ENCODE assay signal across 20 cellular contexts in the genomic region with DNA sequence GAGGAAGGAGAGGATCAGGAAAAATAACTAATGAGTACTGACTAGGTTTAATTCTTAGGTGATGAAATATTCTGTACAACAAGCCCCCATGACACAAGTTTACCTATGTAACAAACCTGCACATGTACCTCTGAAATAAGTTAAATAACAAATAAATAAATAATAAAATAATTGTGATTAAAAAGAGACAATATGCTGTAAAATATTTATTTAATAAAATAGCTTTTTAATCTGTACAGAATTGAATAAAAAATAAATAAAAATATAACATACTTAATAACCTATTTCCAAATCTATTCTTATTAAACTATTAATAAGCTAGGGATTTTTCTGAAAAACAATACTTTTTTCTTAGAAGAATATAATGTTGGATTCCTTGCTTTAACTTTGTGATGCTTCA.
DNase-seq lines count a peak whose midpoint lies in the region; ATAC-seq, FAIRE-seq and TF ChIP-seq lines count a peak whose summit lies in the region.
"Had no signal": no experiment of that assay in that cellular context is flagged by ENCODE, and none has a peak within 500 bp of the region (broad histone marks: within the 10 kb centered on the region; RNA-seq: fewer than 3 reads in every experiment).

No MANE protein-coding gene starts in this region.

- intact Hi-C loops in mucosa of descending colon (cut with DNase I, micrococcal nuclease), result no loop called here

- TF ChIP-seq CTCF in WTC11 (IDR thresholded peaks at IDR 0.05) (no peak), nephron (IDR thresholded peaks at IDR 0.05; ENCODE audit: unreplicated experiment in 3 of 3) (no peak), mucosa of descending colon (IDR thresholded peaks at IDR 0.05) (no peak)

- H3K27ac Mint-ChIP-seq in WTC11 (no peak overlapping the region), nephron (peak overlapping the region; percentile 31 to 64 (median 49))
- H3K27ac Mint-ChIP-seq: B cell; CD4-positive, CD25-positive, alpha-beta regulatory T cell; CD8-positive, alpha-beta T cell had no signal

- H3K36me3 Mint-ChIP-seq in WTC11 (peaks cover 68% of the 10 kb centered on the region), nephron (ENCODE audit: low read depth) (no peaks in the 10 kb centered on the region)
- H3K36me3 Mint-ChIP-seq: CD4-positive, CD25-positive, alpha-beta regulatory T cell; CD8-positive, alpha-beta T cell had no signal

- H3K4me1 ChIP-seq in mucosa of descending colon (ENCODE audit: low read depth), result no peaks in the 10 kb centered on the region
- H3K4me1 ChIP-seq: BLaER1, Caco-2 had no signal

- DNase-seq in WTC11 (ENCODE audit: low spot score) (no peak), HuH-7.5 (ENCODE audit: low spot score) (no peak), mucosa of descending colon (no peak), middle frontal gyrus (ENCODE audit: extremely low spot score, low spot score) (no peak)
- DNase-seq: Caco-2; CD4-positive, CD25-positive, alpha-beta regulatory T cell; CD8-positive, alpha-beta T cell; DMS79; EL; GF-D8; GM23248; H7; HCEC 1CT had no signal

- H3K9me3 Mint-ChIP-seq in WTC11 (peaks cover 90% of the 10 kb centered on the region), nephron (no peaks in the 10 kb centered on the region)

- CTCF ChIA-PET in WTC11 (lab: Charles Lee), result no interaction called here

- peaks cover 7% of the 10 kb centered on the region for H3K27me3 Mint-ChIP-seq in WTC11 (ENCODE audit: low read depth)
- no peaks in the 10 kb centered on the region for H3K27me3 Mint-ChIP-seq in nephron (ENCODE audit: low read depth)
- H3K27me3 Mint-ChIP-seq: B cell; CD4-positive, CD25-positive, alpha-beta regulatory T cell had no signal

- ATAC-seq in WTC11 (no peak), mucosa of descending colon (no peak)
- ATAC-seq: CD8-positive, alpha-beta T cell had no signal

- H3K4me3 ChIP-seq in mucosa of descending colon, result no peak overlapping the region
- H3K4me3 ChIP-seq: BLaER1, GM23248 had no signal

- peak; percentile 62 for FAIRE-seq in islet of Langerhans (lab: Jason Lieb, UNC)
- FAIRE-seq: GM12891, GM18507, H1 had no signal

- H3K9me3 ChIP-seq in mucosa of descending colon, result no peaks in the 10 kb centered on the region
- H3K9me3 ChIP-seq: BLaER1, Caco-2 had no signal

- H3K4me3 Mint-ChIP-seq in WTC11, result no peak overlapping the region
- no peak overlapping the region for H3K4me3 Mint-ChIP-seq in nephron
- H3K4me3 Mint-ChIP-seq: B cell; CD4-positive, CD25-positive, alpha-beta regulatory T cell; CD8-positive, alpha-beta T cell had no signal

- POLR2A ChIA-PET in WTC11 (lab: Charles Lee), result no interaction called here

- H3K36me3 ChIP-seq in mucosa of descending colon (ENCODE audit: low read depth), result no peaks in the 10 kb centered on the region
- H3K36me3 ChIP-seq: BLaER1 had no signal

- H3K4me1 Mint-ChIP-seq in WTC11, result no peaks in the 10 kb centered on the region
- H3K4me1 Mint-ChIP-seq in nephron, result peaks cover 35% of the 10 kb centered on the region
- H3K4me1 Mint-ChIP-seq: CD4-positive, CD25-positive, alpha-beta regulatory T cell had no signal

TF ChIP-seq in WTC11, 78 proteins besides CTCF, POLR2A, EP300 and RAD21:
- no peak for TF ChIP-seq FOXJ3 (CRISPR knock-in tag; IDR thresholded peaks at IDR 0.05; ENCODE audit: borderline replicate concordance)
- TF ChIP-seq, protein P1, sequence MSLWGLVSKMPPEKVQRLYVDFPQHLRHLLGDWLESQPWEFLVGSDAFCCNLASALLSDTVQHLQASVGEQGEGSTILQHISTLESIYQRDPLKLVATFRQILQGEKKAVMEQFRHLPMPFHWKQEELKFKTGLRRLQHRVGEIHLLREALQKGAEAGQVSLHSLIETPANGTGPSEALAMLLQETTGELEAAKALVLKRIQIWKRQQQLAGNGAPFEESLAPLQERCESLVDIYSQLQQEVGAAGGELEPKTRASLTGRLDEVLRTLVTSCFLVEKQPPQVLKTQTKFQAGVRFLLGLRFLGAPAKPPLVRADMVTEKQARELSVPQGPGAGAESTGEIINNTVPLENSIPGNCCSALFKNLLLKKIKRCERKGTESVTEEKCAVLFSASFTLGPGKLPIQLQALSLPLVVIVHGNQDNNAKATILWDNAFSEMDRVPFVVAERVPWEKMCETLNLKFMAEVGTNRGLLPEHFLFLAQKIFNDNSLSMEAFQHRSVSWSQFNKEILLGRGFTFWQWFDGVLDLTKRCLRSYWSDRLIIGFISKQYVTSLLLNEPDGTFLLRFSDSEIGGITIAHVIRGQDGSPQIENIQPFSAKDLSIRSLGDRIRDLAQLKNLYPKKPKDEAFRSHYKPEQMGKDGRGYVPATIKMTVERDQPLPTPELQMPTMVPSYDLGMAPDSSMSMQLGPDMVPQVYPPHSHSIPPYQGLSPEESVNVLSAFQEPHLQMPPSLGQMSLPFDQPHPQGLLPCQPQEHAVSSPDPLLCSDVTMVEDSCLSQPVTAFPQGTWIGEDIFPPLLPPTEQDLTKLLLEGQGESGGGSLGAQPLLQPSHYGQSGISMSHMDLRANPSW (CRISPR knock-in tag; conservative IDR thresholded peaks at IDR 0.05; ENCODE audit: low read depth), result no peak
- no peak for TF ChIP-seq ESRRA (CRISPR knock-in tag; IDR thresholded peaks at IDR 0.05; ENCODE audit: borderline replicate concordance)
- no peak for TF ChIP-seq MAX (CRISPR knock-in tag; IDR thresholded peaks at IDR 0.05)
- TF ChIP-seq HMGA2 (CRISPR knock-in tag; IDR thresholded peaks at IDR 0.05), result peak; percentile 93
- TF ChIP-seq OVOL2 (CRISPR knock-in tag; IDR thresholded peaks at IDR 0.05; ENCODE audit: borderline replicate concordance), result no peak
- TF ChIP-seq ZNF138 (CRISPR knock-in tag; conservative IDR thresholded peaks at IDR 0.05), result no peak
TF ChIP-seq in WTC11: peak in this region for 1.
